8 cellular contexts compared by ENCODE assay signal in genomic region chr14:58427289-58428010, GRCh38. TPM values are rescaled to one million over a fixed set of nuclear protein-coding genes. Genes with fewer than 3 reads are reported as not detected.
A peak's percentile ranks its signal among the peaks of the same experiment; 100 is the strongest.
DNase-seq lines count a peak whose midpoint lies in the region; ATAC-seq and TF ChIP-seq lines count a peak whose summit lies in the region.

KIAA0586 (plus strand) TSS chr14:58427719; CDS start chr14:58428265, 546 bp downstream.
TIMM9 (minus strand) TSS chr14:58427531; CDS start chr14:58411945, 15,586 bp downstream.

- TF ChIP-seq CTCF in BE2C (IDR thresholded peaks at IDR 0.05; ENCODE audit: low read depth, low read length) = no peak
- TF ChIP-seq CTCF in colonic mucosa (IDR thresholded peaks at IDR 0.05) = no peak

- peak; percentile 93 for ATAC-seq in HG03460 (IDR thresholded peaks at IDR 0.05; ENCODE audit: unreplicated experiment)

- H3K36me3 ChIP-seq in BE2C = peaks cover 30% of the 10 kb centered on the region
- no peaks in the 10 kb centered on the region for H3K36me3 ChIP-seq in colonic mucosa

- H3K27ac ChIP-seq in colonic mucosa = peak within 1 kb of the TSS; percentile 83
- peak within 1 kb of the TSS; percentile 81 for H3K27ac ChIP-seq in layer of hippocampus (ENCODE audit: low read depth, low read length)

- peak; percentile 96 for DNase-seq in BE2C
- peak; percentile 69 for DNase-seq in GM19240 (ENCODE audit: insufficient read length, low spot score)
- DNase-seq in NCI-H526 (lab: John Stamatoyannopoulos, UW) = peak; percentile 98
- peak; percentile 97 for DNase-seq in activated CD4-positive, alpha-beta T cell treated with anti-CD3 and anti-CD28 coated beads for 48 hours
- peak; percentile 96 for DNase-seq in colonic mucosa
- peak; percentile 87 to 93 for DNase-seq in stimulated activated CD4-positive, alpha-beta T cell treated with anti-CD3 and anti-CD28 coated beads, Interleukin-1b, Interleukin-23, amount 100 ng/mL, for 4 hours (ENCODE audit: low read depth in 2 of 2)

- H3K4me1 ChIP-seq in BE2C = no peaks in the 10 kb centered on the region; the same call in 1 of the 2 replicates
- peaks cover 10% of the 10 kb centered on the region for H3K4me1 ChIP-seq in colonic mucosa

- no peaks in the 10 kb centered on the region for H3K9me3 ChIP-seq in BE2C
- H3K9me3 ChIP-seq in colonic mucosa = no peaks in the 10 kb centered on the region

- intact Hi-C loops in colonic mucosa (cut with DNase I) = no loop called here

- H3K9ac ChIP-seq in colonic mucosa (ENCODE audit: low read depth in 2 of 2, low read length in 2 of 2) = peak within 1 kb of the TSS; percentile 75 to 94

- peak within 1 kb of the TSS; percentile 98 for H3K4me3 ChIP-seq in BE2C (ENCODE audit: low read depth, low read length)
- H3K4me3 ChIP-seq in colonic mucosa = peak within 1 kb of the TSS; percentile 87

- H3K27me3 ChIP-seq in BE2C (no peaks in the 10 kb centered on the region), colonic mucosa (no peaks in the 10 kb centered on the region), layer of hippocampus (ENCODE audit: control insufficient read depth, insufficient read depth, low read length) (no peaks in the 10 kb centered on the region)

RNA-seq across cellular contexts. Expression of gene KIAA0586, which starts in this region (rescaled TPM):
- polyA plus RNA-seq in BE2C (2012; ENCODE audit: insufficient read depth, insufficient read length, low read depth) = 8.6 TPM
- total RNA-seq in colonic mucosa = 10 to 100 TPM; 12.3 to 17.4 TPM

RNA-seq across cellular contexts. Expression of gene TIMM9, which starts in this region (rescaled TPM):
- 101 TPM for polyA plus RNA-seq in BE2C (2012; ENCODE audit: insufficient read depth, insufficient read length, low read depth)
- total RNA-seq in colonic mucosa = 10 to 100 TPM; 20.9 to 28.4 TPM

Comparison
In these comparisons a context has a peak if more than half of its experiments do, and no peak if none do; other contexts are left out.
1. Peak in every context shown above with its lines: DNase-seq, ATAC-seq, H3K4me3 ChIP-seq and H3K27ac ChIP-seq.